Comparison of ENCODE assay signal across 14 cellular contexts in the genomic region with DNA sequence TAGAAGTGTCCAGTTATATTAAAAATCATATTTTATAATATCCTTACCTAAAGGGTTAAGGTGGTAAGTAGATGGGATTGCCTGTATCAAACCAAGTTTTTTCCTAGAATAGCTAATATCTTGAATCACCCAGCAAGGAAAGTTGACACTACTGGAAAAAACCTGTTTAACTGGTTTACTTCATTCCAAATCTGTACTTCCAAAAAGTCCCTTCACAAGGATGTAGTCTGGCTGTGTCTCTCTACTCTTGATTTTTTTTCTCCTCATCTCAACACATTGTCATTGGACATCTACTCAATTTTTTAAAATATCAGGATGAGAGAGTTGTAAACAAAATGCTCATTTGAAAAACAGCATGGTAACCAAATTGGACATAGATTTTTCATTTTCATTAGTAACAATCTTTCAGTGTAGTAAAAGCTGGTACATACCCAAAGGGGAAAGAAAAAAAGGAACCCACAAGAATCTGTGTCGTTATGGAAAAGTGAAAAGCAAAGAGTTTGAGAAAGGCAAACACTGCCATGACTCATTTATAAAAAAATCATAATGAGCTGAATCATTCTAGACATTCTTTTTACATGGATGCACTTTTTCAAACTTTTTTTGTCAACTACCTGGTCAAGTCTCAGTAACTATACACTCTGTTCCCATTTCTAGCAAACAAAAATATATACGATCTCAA.
DNase-seq lines count a peak whose midpoint lies in the region; ATAC-seq, FAIRE-seq and TF ChIP-seq lines count a peak whose summit lies in the region.
"Had no signal": no experiment of that assay in that cellular context is flagged by ENCODE, and none has a peak within 500 bp of the region (broad histone marks: within the 10 kb centered on the region; RNA-seq: fewer than 3 reads in every experiment).

No MANE protein-coding gene starts in this region.

- DNase-seq in activated naive CD4-positive, alpha-beta T cell treated with Interleukin-2 at 50 U/mL for 16 hours: no peak
- peak; percentile 85 for DNase-seq in astrocyte of the hippocampus (ENCODE audit: low read depth, low spot score)
- DNase-seq in kidney: no peak
- DNase-seq in uterus: no peak
- DNase-seq in aorta: no peak
- DNase-seq in activated CD4-positive, CD25-positive, alpha-beta regulatory T cell treated with anti-CD3 and anti-CD28 coated beads, Interleukin-2, amount 50 U/mL, for 72 hours: no peak
- DNase-seq: AML-193, left ventricle myocardium superior, NCI-H82, upper lobe of left lung had no signal

- 34 to 43% methylated on average over 2 of the region's 2 CpGs for WGBS in aorta, 2 donors

- peaks cover 5% of the 10 kb centered on the region for H3K9me3 Mint-ChIP-seq in activated naive CD4-positive, alpha-beta T cell treated with anti-CD3 and anti-CD28 coated beads, Interleukin-2, amount 50 U/mL, for 24 hours

- H3K36me3 Mint-ChIP-seq in activated naive CD4-positive, alpha-beta T cell treated with anti-CD3 and anti-CD28 coated beads, Interleukin-2, amount 50 U/mL, for 24 hours: peaks cover 3% of the 10 kb centered on the region

- TF ChIP-seq POLR2A in uterus (IDR thresholded peaks at IDR 0.05): no peak

- H3K36me3 ChIP-seq in kidney (ENCODE audit: control insufficient read depth in 1 of 2, insufficient read depth in 2 of 2, low read length in 2 of 2) (no peaks in the 10 kb centered on the region), uterus (no peaks in the 10 kb centered on the region), aorta (ENCODE audit: control insufficient read depth in 1 of 2, insufficient read depth in 2 of 2, low read length in 1 of 2) (peaks cover 0 to 2% of the 10 kb centered on the region in 2 donors)
- H3K36me3 ChIP-seq: upper lobe of left lung had no signal

- TF ChIP-seq CTCF in kidney (IDR thresholded peaks at IDR 0.05; ENCODE audit: borderline replicate concordance, extremely low read depth, insufficient read depth): no peak
- TF ChIP-seq CTCF in uterus (IDR thresholded peaks at IDR 0.05): no peak

- peak overlapping the region; percentile 14 for H3K27ac Mint-ChIP-seq in activated naive CD4-positive, alpha-beta T cell treated with anti-CD3 and anti-CD28 coated beads, Interleukin-2, amount 50 U/mL, for 24 hours
- H3K27ac Mint-ChIP-seq: T-helper 1 cell treated with Interleukin-12 subunit alpha and Interleukin-12 subunit beta and Interleukin-4 antibody, amounts not matched to agents 30 μg/mL and 1 μg/mL, for 36 hours had no signal

- no peak overlapping the region for H3K9ac ChIP-seq in kidney (ENCODE audit: low read length in 2 of 2)

- peak; percentile 8 for FAIRE-seq in kidney (lab: Jason Lieb, UNC)
- FAIRE-seq: GM19239 had no signal

- peaks cover 1% of the 10 kb centered on the region for H3K27me3 Mint-ChIP-seq in activated naive CD4-positive, alpha-beta T cell treated with anti-CD3 and anti-CD28 coated beads, Interleukin-2, amount 50 U/mL, for 24 hours

- no peak for ATAC-seq in GM21381 (IDR thresholded peaks at IDR 0.05; ENCODE audit: unreplicated experiment)
- no peak for ATAC-seq in aorta (ENCODE audit: low FRiP score)
- ATAC-seq: left ventricle myocardium superior had no signal

- H3K9me3 ChIP-seq in kidney (ENCODE audit: control insufficient read depth in 1 of 2, low read length in 2 of 2) (peaks cover 0 to 6% of the 10 kb centered on the region in 2 donors), uterus (peaks cover 0 to 5% of the 10 kb centered on the region in 2 donors), aorta (ENCODE audit: control insufficient read depth, low read length) (no peaks in the 10 kb centered on the region)
- H3K9me3 ChIP-seq: upper lobe of left lung had no signal

- intact Hi-C loops in kidney (cut with DNase I) (no loop called here), uterus (cut with DNase I; ENCODE audit: low total_unique reads) (no loop called here), aorta (cut with DNase I) (no loop called here)

- no peak overlapping the region for H3K4me3 Mint-ChIP-seq in activated naive CD4-positive, alpha-beta T cell treated with anti-CD3 and anti-CD28 coated beads, Interleukin-2, amount 50 U/mL, for 24 hours
- H3K4me3 Mint-ChIP-seq: T-helper 1 cell treated with Interleukin-12 subunit alpha and Interleukin-12 subunit beta and Interleukin-4 antibody, amounts not matched to agents 30 μg/mL and 1 μg/mL, for 36 hours had no signal

- H3K4me1 ChIP-seq in kidney (ENCODE audit: control insufficient read depth in 1 of 2, insufficient read depth in 1 of 2, low read depth in 1 of 2, low read length in 2 of 2) (no peaks in the 10 kb centered on the region), uterus (no peaks in the 10 kb centered on the region), aorta (ENCODE audit: control insufficient read depth in 1 of 2, insufficient read depth in 2 of 2, low read length in 2 of 2) (peaks cover 2 to 3% of the 10 kb centered on the region in 2 donors)
- H3K4me1 ChIP-seq: upper lobe of left lung had no signal

- H3K4me3 ChIP-seq in kidney (ENCODE audit: low read length in 2 of 2): no peak overlapping the region
- H3K4me3 ChIP-seq in uterus: no peak overlapping the region
- no peak overlapping the region for H3K4me3 ChIP-seq in aorta (ENCODE audit: low read length in 2 of 2)
- H3K4me3 ChIP-seq: upper lobe of left lung had no signal

- H3K27ac ChIP-seq in kidney (ENCODE audit: low read depth in 2 of 2, low read length in 2 of 2) (peak overlapping the region in 1 of 2 donors; percentile 25), uterus (no peak overlapping the region), aorta (ENCODE audit: low read depth in 1 of 2, low read length in 2 of 2) (no peak overlapping the region)

- no peaks in the 10 kb centered on the region for H3K4me1 Mint-ChIP-seq in activated naive CD4-positive, alpha-beta T cell treated with anti-CD3 and anti-CD28 coated beads, Interleukin-2, amount 50 U/mL, for 24 hours

- no peaks in the 10 kb centered on the region for H3K27me3 ChIP-seq in uterus
- no peaks in the 10 kb centered on the region for H3K27me3 ChIP-seq in aorta (ENCODE audit: control insufficient read depth in 1 of 2, insufficient read depth in 2 of 2, low read length in 1 of 2)
- H3K27me3 ChIP-seq: upper lobe of left lung had no signal
